ENCODE assay signal across 1 cellular context in the genomic region with DNA sequence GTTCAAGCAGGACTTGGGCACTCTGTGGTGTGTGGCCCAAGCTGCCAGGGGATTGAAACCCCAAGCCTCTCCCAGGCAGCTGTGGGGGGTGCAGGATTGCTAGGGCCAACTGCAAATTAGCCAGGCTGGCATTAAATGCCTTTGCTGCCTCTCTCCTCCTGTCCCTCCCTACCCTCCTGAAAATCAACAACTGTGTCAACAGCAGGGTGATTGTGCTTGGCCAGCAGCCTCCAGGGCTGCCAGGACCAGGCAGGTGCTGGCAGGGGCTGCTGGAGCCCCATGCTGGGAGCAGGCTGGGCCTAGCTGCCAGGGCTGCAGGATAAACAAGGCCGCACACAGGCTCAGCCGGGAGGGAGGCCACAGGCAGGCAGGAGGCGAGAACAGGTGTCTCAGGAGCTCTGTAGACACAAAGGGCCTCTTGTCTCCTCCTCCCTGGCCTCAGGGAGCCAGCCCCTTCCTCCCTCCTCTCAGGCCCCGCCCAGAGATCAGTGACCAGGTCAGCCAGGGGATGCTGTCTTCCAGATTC.
TF ChIP-seq lines count a peak whose summit lies in the region.

No MANE protein-coding gene starts in this region.

TF ChIP-seq in HepG2, 621 proteins besides CTCF, POLR2A, EP300 and RAD21 (continued from another document):
- TF ChIP-seq, protein P1, sequence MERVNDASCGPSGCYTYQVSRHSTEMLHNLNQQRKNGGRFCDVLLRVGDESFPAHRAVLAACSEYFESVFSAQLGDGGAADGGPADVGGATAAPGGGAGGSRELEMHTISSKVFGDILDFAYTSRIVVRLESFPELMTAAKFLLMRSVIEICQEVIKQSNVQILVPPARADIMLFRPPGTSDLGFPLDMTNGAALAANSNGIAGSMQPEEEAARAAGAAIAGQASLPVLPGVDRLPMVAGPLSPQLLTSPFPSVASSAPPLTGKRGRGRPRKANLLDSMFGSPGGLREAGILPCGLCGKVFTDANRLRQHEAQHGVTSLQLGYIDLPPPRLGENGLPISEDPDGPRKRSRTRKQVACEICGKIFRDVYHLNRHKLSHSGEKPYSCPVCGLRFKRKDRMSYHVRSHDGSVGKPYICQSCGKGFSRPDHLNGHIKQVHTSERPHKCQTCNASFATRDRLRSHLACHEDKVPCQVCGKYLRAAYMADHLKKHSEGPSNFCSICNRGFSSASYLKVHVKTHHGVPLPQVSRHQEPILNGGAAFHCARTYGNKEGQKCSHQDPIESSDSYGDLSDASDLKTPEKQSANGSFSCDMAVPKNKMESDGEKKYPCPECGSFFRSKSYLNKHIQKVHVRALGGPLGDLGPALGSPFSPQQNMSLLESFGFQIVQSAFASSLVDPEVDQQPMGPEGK (CRISPR knock-in tag; IDR thresholded peaks at IDR 0.05), result peak; percentile 57; the same call in 1 of the 2 replicates
- TF ChIP-seq MXI1 (IDR thresholded peaks at IDR 0.05; ENCODE audit: borderline replicate concordance, low read depth, low read length) (peak; percentile 29; the same call in 1 of the 3 replicates), IRX3 (CRISPR knock-in tag; IDR thresholded peaks at IDR 0.05; ENCODE audit: borderline replicate concordance, low read depth) (no peak), FOXJ3 (CRISPR knock-in tag; IDR thresholded peaks at IDR 0.05; ENCODE audit: borderline replicate concordance) (peak; percentile 49; the same call in 1 of the 2 replicates), FOXA1 (IDR thresholded peaks at IDR 0.05) (no peak), FOXA1 (CRISPR knock-in tag; IDR thresholded peaks at IDR 0.05) (peak; percentile 83), BCL6 (CRISPR knock-in tag; IDR thresholded peaks at IDR 0.05) (peak; percentile 41; the same call in 1 of the 2 replicates), TP53 (CRISPR knock-in tag; conservative IDR thresholded peaks at IDR 0.05) (no peak), ZNF496 (CRISPR knock-in tag; IDR thresholded peaks at IDR 0.05; ENCODE audit: insufficient replicate concordance) (no peak), JUNB (CRISPR knock-in tag; IDR thresholded peaks at IDR 0.05; ENCODE audit: borderline replicate concordance) (no peak), ZNF660 (CRISPR knock-in tag; IDR thresholded peaks at IDR 0.05; ENCODE audit: borderline replicate concordance, low read depth) (no peak), PHF8 (CRISPR knock-in tag; IDR thresholded peaks at IDR 0.05) (0 out of 2 replicates have a peak, but pooled peaks have one; percentile 41), ZNF292 (CRISPR knock-in tag; IDR thresholded peaks at IDR 0.05; ENCODE audit: borderline replicate concordance, low read depth) (peak; percentile 82; the same call in 1 of the 2 replicates), HNRNPUL1 (IDR thresholded peaks at IDR 0.05; ENCODE audit: low read depth, low read length) (no peak), RXRA (CRISPR knock-in tag; IDR thresholded peaks at IDR 0.05) (0 out of 2 replicates have a peak, but pooled peaks have one; percentile 28), HDAC1 (CRISPR knock-in tag; IDR thresholded peaks at IDR 0.05) (peak; percentile 45; the same call in 1 of the 2 replicates), SPEN (CRISPR knock-in tag; IDR thresholded peaks at IDR 0.05; ENCODE audit: low read depth) (peak; percentile 71; the same call in 1 of the 2 replicates), HMG20A (CRISPR knock-in tag; IDR thresholded peaks at IDR 0.05; ENCODE audit: borderline replicate concordance) (no peak), ZFP90 (CRISPR knock-in tag; IDR thresholded peaks at IDR 0.05; ENCODE audit: borderline replicate concordance) (no peak), KDM5B (CRISPR knock-in tag; IDR thresholded peaks at IDR 0.05; ENCODE audit: borderline replicate concordance) (0 out of 2 replicates have a peak, but pooled peaks have one; percentile 29), ZNF451 (CRISPR knock-in tag; IDR thresholded peaks at IDR 0.05) (peak; percentile 75; the same call in 1 of the 2 replicates), NONO (IDR thresholded peaks at IDR 0.05) (no peak), NONO (CRISPR knock-in tag; conservative IDR thresholded peaks at IDR 0.05) (0 out of 2 replicates have a peak, but pooled peaks have one; percentile 35), MAFK (conservative IDR thresholded peaks at IDR 0.05 in 1 of 2, IDR thresholded peaks at IDR 0.05 in 1 of 2; ENCODE audit: low read length in 2 of 2) (peak in 1 of 2 experiments; percentile 23; a peak in 2 of 4 replicates), PITX1 (CRISPR knock-in tag; IDR thresholded peaks at IDR 0.05) (peak; percentile 53; the same call in 1 of the 2 replicates), FOXK2 (IDR thresholded peaks at IDR 0.05) (peak; percentile 50; the same call in 1 of the 2 replicates), ZNF350 (CRISPR knock-in tag; IDR thresholded peaks at IDR 0.05; ENCODE audit: borderline replicate concordance, low read depth) (0 out of 2 replicates have a peak, but pooled peaks have one; percentile 45), ZFYVE20 (CRISPR knock-in tag; IDR thresholded peaks at IDR 0.05; ENCODE audit: borderline replicate concordance, low read depth) (no peak)
- TF ChIP-seq, protein P2, sequence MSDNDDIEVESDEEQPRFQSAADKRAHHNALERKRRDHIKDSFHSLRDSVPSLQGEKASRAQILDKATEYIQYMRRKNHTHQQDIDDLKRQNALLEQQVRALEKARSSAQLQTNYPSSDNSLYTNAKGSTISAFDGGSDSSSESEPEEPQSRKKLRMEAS (IDR thresholded peaks at IDR 0.05), result peak; percentile 69
- TF ChIP-seq, protein P3, sequence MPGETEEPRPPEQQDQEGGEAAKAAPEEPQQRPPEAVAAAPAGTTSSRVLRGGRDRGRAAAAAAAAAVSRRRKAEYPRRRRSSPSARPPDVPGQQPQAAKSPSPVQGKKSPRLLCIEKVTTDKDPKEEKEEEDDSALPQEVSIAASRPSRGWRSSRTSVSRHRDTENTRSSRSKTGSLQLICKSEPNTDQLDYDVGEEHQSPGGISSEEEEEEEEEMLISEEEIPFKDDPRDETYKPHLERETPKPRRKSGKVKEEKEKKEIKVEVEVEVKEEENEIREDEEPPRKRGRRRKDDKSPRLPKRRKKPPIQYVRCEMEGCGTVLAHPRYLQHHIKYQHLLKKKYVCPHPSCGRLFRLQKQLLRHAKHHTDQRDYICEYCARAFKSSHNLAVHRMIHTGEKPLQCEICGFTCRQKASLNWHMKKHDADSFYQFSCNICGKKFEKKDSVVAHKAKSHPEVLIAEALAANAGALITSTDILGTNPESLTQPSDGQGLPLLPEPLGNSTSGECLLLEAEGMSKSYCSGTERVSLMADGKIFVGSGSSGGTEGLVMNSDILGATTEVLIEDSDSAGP (CRISPR knock-in tag; IDR thresholded peaks at IDR 0.05; ENCODE audit: borderline replicate concordance), result peak; percentile 36; the same call in 1 of the 2 replicates
- TF ChIP-seq, protein P4, sequence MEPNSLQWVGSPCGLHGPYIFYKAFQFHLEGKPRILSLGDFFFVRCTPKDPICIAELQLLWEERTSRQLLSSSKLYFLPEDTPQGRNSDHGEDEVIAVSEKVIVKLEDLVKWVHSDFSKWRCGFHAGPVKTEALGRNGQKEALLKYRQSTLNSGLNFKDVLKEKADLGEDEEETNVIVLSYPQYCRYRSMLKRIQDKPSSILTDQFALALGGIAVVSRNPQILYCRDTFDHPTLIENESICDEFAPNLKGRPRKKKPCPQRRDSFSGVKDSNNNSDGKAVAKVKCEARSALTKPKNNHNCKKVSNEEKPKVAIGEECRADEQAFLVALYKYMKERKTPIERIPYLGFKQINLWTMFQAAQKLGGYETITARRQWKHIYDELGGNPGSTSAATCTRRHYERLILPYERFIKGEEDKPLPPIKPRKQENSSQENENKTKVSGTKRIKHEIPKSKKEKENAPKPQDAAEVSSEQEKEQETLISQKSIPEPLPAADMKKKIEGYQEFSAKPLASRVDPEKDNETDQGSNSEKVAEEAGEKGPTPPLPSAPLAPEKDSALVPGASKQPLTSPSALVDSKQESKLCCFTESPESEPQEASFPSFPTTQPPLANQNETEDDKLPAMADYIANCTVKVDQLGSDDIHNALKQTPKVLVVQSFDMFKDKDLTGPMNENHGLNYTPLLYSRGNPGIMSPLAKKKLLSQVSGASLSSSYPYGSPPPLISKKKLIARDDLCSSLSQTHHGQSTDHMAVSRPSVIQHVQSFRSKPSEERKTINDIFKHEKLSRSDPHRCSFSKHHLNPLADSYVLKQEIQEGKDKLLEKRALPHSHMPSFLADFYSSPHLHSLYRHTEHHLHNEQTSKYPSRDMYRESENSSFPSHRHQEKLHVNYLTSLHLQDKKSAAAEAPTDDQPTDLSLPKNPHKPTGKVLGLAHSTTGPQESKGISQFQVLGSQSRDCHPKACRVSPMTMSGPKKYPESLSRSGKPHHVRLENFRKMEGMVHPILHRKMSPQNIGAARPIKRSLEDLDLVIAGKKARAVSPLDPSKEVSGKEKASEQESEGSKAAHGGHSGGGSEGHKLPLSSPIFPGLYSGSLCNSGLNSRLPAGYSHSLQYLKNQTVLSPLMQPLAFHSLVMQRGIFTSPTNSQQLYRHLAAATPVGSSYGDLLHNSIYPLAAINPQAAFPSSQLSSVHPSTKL (CRISPR knock-in tag; IDR thresholded peaks at IDR 0.05), result peak; percentile 34; the same call in 1 of the 2 replicates
- TF ChIP-seq, protein P5, sequence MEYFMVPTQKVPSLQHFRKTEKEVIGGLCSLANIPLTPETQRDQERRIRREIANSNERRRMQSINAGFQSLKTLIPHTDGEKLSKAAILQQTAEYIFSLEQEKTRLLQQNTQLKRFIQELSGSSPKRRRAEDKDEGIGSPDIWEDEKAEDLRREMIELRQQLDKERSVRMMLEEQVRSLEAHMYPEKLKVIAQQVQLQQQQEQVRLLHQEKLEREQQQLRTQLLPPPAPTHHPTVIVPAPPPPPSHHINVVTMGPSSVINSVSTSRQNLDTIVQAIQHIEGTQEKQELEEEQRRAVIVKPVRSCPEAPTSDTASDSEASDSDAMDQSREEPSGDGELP (IDR thresholded peaks at IDR 0.05; ENCODE audit: borderline replicate concordance, low read depth), result 0 out of 2 replicates have a peak, but pooled peaks have one; percentile 67
